ENCODE assay signal across 15 cellular contexts in genomic region chr12:59398164-59398563, GRCh38.
A peak's percentile ranks its signal among the peaks of the same experiment; 100 is the strongest.
DNase-seq lines count a peak whose midpoint lies in the region; ATAC-seq and TF ChIP-seq lines count a peak whose summit lies in the region.
"Had no signal": no experiment of that assay in that cellular context is flagged by ENCODE, and none has a peak within 500 bp of the region (broad histone marks: within the 10 kb centered on the region; RNA-seq: fewer than 3 reads in every experiment).

No MANE protein-coding gene starts in this region.

- no peaks in the 10 kb centered on the region for H3K9me2 ChIP-seq in GM23248 (ENCODE audit: insufficient read depth)

- no peaks in the 10 kb centered on the region for H3K4me1 Mint-ChIP-seq in stimulated activated memory B cell treated with anti-CD40 and anti-IgM and Interleukin-4, amounts not matched to agents 10 μg/mL and 1 μg/mL and 100 μg/mL, for 72 hours

- H3K27ac Mint-ChIP-seq in stimulated activated memory B cell treated with anti-CD40 and anti-IgM and Interleukin-4, amounts not matched to agents 10 μg/mL and 1 μg/mL and 100 μg/mL, for 72 hours: no peak overlapping the region
- H3K27ac Mint-ChIP-seq: CD14-positive monocyte; CD4-positive, alpha-beta memory T cell; H9 had no signal

- no peak overlapping the region for H2AFZ ChIP-seq in GM23248

- H3F3A ChIP-seq in GM23248 (ENCODE audit: insufficient read depth): no peaks in the 10 kb centered on the region

- no peak for TF ChIP-seq CTCF in left lung (IDR thresholded peaks at IDR 0.05)

- no peak overlapping the region for H3K4me3 Mint-ChIP-seq in stimulated activated memory B cell treated with anti-CD40 and anti-IgM and Interleukin-4, amounts not matched to agents 10 μg/mL and 1 μg/mL and 100 μg/mL, for 72 hours
- H3K4me3 Mint-ChIP-seq: CD14-positive monocyte; CD4-positive, alpha-beta memory T cell; H9 had no signal

- WGBS in GM23248 (ENCODE audit: low coverage in 1 of 2, low lambda C conversion rate in 2 of 2, missing lambda C conversion rate in 2 of 2), 2 experiments: 44 to 56% methylated on average over 1 of the region's 1 CpG

- peak; percentile 16 for DNase-seq in GM23248
- peak; percentile 26 for DNase-seq in amniotic epithelial cell (ENCODE audit: low read depth)
- DNase-seq in left lung: no peak
- DNase-seq in NOMO-1 treated with DMSO at 0.1 percent for 48 hours (lab: John Stamatoyannopoulos, UW; ENCODE audit: unreplicated experiment): no peak
- no peak for DNase-seq in NCI-H446 (lab: John Stamatoyannopoulos, UW)
- DNase-seq: 8988T; Calu3; CD4-positive, alpha-beta memory T cell; DMS79 treated with DMSO at 0.1 percent for 48 hours; GF-D8; H9 had no signal

- no peaks in the 10 kb centered on the region for H3K36me3 ChIP-seq in GM23248 (ENCODE audit: low read depth)
- no peaks in the 10 kb centered on the region for H3K36me3 ChIP-seq in left lung
- H3K36me3 ChIP-seq: BLaER1 had no signal

- no peaks in the 10 kb centered on the region for H4K20me1 ChIP-seq in GM23248 (ENCODE audit: insufficient read depth)
- H4K20me1 ChIP-seq: BLaER1 had no signal

- intact Hi-C loops in left lung (cut with DNase I): no loop called here

- H3K9me3 Mint-ChIP-seq in stimulated activated memory B cell treated with anti-CD40 and anti-IgM and Interleukin-4, amounts not matched to agents 10 μg/mL and 1 μg/mL and 100 μg/mL, for 72 hours: peaks cover 2% of the 10 kb centered on the region

- no peak overlapping the region for H3K27ac ChIP-seq in GM23248
- H3K27ac ChIP-seq in left lung: no peak overlapping the region
- H3K27ac ChIP-seq: BLaER1 had no signal

- H3K79me2 ChIP-seq in GM23248 (ENCODE audit: insufficient read depth): no peaks in the 10 kb centered on the region

- no peak overlapping the region for H3K4me2 ChIP-seq in GM23248 (ENCODE audit: unreplicated experiment)
- H3K4me2 ChIP-seq: BLaER1 had no signal

- ATAC-seq in left lung (peak; percentile 41), GM21423 (IDR thresholded peaks at IDR 0.05; ENCODE audit: unreplicated experiment) (no peak)
- peak; percentile 20 for ATAC-seq in stimulated activated memory B cell treated with anti-CD40 and anti-IgM and Interleukin-4, amounts not matched to agents 10 μg/mL and 1 μg/mL and 100 μg/mL, for 72 hours

- H3K27me3 ChIP-seq in GM23248 (replicated peaks; ENCODE audit: insufficient read depth): no peaks in the 10 kb centered on the region
- no peaks in the 10 kb centered on the region for H3K27me3 ChIP-seq in left lung
- H3K27me3 ChIP-seq: BLaER1 had no signal

- H3K9ac ChIP-seq in GM23248: no peak overlapping the region
- H3K9ac ChIP-seq: BLaER1 had no signal

- H3K4me1 ChIP-seq in GM23248 (ENCODE audit: insufficient read depth) (no peaks in the 10 kb centered on the region), left lung (no peaks in the 10 kb centered on the region)
- H3K4me1 ChIP-seq: BLaER1 had no signal

- in situ Hi-C loops in GM23248 (cut with MboI): no loop called here

- H3K4me3 ChIP-seq in GM23248 (no peak overlapping the region), left lung (no peak overlapping the region)
- H3K4me3 ChIP-seq: BLaER1 had no signal

- no peaks in the 10 kb centered on the region for H3K36me3 Mint-ChIP-seq in stimulated activated memory B cell treated with anti-CD40 and anti-IgM and Interleukin-4, amounts not matched to agents 10 μg/mL and 1 μg/mL and 100 μg/mL, for 72 hours
- H3K36me3 Mint-ChIP-seq: CD14-positive monocyte; CD4-positive, alpha-beta memory T cell had no signal

- H3K27me3 Mint-ChIP-seq in stimulated activated memory B cell treated with anti-CD40 and anti-IgM and Interleukin-4, amounts not matched to agents 10 μg/mL and 1 μg/mL and 100 μg/mL, for 72 hours: peaks cover 1% of the 10 kb centered on the region

- no peaks in the 10 kb centered on the region for H3K9me3 ChIP-seq in GM23248 (ENCODE audit: low read depth)
- H3K9me3 ChIP-seq in left lung: no peaks in the 10 kb centered on the region

Comparison
In these comparisons a context has a peak if more than half of its experiments do, and no peak if none do; other contexts are left out.
1. DNase-seq: peak in GM23248 (single experiment) and amniotic epithelial cell (single experiment); none in left lung (0 of 2), NOMO-1 treated with DMSO at 0.1 percent for 48 hours (single experiment) and NCI-H446 (0 of 2).